1 cellular context compared by ENCODE assay signal in the genomic region with DNA sequence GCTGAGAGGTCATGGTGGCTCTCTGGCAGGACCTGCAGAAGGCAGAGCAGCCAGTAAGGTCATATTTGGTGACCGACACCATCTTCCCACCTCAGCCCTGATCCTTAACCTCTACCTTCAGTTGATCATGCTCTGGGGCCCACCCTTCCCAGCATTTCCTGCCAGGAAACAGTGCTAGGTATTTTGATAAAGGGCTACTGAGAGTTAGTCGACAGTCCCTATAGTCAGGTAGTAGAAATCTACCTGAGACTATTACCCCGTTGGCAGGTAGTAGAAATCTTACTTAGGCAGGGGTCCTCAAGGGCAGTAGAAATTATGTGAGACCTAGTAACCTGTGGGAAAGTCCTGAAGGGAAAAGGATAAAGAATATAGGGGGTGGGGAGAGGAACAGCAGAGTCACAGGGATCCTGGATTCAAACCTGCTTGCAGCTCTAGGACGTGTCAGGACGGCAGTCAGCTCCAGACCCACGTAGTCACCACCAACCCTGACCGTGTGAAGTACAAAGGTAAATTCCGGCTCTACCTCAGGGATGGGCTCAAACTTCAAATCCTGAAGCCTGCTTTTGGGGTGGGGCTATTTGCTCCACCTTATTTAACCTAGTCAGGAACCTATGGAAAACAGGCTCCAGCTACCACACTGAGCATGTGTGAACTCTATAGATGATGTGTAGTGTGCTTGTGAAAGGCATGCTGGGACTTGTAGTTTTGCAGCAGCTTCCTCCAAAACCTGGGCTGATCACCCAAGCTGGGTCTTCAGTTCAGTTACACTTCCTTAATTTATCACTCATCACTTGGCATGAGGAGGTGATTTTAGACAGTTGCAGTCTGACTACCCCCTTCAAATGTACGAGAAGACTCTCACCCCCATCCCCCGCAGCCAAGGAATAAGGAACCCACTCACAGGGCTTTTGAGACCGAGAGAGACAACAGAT.
A peak's percentile ranks its signal among the peaks of the same experiment; 100 is the strongest.
TF ChIP-seq lines count a peak whose summit lies in the region.

A gene with protein sequence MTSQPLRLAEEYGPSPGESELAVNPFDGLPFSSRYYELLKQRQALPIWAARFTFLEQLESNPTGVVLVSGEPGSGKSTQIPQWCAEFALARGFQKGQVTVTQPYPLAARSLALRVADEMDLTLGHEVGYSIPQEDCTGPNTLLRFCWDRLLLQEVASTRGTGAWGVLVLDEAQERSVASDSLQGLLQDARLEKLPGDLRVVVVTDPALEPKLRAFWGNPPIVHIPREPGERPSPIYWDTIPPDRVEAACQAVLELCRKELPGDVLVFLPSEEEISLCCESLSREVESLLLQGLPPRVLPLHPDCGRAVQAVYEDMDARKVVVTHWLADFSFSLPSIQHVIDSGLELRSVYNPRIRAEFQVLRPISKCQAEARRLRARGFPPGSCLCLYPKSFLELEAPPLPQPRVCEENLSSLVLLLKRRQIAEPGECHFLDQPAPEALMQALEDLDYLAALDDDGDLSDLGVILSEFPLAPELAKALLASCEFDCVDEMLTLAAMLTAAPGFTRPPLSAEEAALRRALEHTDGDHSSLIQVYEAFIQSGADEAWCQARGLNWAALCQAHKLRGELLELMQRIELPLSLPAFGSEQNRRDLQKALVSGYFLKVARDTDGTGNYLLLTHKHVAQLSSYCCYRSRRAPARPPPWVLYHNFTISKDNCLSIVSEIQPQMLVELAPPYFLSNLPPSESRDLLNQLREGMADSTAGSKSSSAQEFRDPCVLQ (minus strand): TSS at position 515 of the 932 bp plus-strand sequence. CDS start 502 bp downstream, at position 13.

TF ChIP-seq in HepG2, 621 proteins besides CTCF, POLR2A, EP300 and RAD21 (continued from another document and continues in another):
- TF ChIP-seq, protein P1, sequence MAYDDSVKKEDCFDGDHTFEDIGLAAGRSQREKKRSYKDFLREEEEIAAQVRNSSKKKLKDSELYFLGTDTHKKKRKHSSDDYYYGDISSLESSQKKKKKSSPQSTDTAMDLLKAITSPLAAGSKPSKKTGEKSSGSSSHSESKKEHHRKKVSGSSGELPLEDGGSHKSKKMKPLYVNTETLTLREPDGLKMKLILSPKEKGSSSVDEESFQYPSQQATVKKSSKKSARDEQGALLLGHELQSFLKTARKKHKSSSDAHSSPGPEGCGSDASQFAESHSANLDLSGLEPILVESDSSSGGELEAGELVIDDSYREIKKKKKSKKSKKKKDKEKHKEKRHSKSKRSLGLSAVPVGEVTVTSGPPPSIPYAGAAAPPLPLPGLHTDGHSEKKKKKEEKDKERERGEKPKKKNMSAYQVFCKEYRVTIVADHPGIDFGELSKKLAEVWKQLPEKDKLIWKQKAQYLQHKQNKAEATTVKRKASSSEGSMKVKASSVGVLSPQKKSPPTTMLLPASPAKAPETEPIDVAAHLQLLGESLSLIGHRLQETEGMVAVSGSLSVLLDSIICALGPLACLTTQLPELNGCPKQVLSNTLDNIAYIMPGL (CRISPR knock-in tag; IDR thresholded peaks at IDR 0.05; ENCODE audit: borderline replicate concordance in 1 of 2, low read depth in 1 of 2), result peak; percentile 24 to 52; a peak in 1 of 4 replicates
- peak; percentile 78; the same call in 1 of the 2 replicates for TF ChIP-seq RXRB (CRISPR knock-in tag; IDR thresholded peaks at IDR 0.05; ENCODE audit: borderline replicate concordance)
- 0 out of 2 replicates have a peak, but pooled peaks have one; percentile 41 for TF ChIP-seq BRD4 (CRISPR knock-in tag; IDR thresholded peaks at IDR 0.05)
- 0 out of 2 replicates have a peak, but pooled peaks have one; percentile 42 for TF ChIP-seq ISL2 (CRISPR knock-in tag; IDR thresholded peaks at IDR 0.05)
- peak; percentile 27; the same call in 1 of the 2 replicates for TF ChIP-seq ZNF263 (CRISPR knock-in tag; IDR thresholded peaks at IDR 0.05)
- peak; percentile 82 for TF ChIP-seq AFF4 (CRISPR knock-in tag; IDR thresholded peaks at IDR 0.05)
- peak; percentile 1; the same call in 1 of the 2 replicates for TF ChIP-seq ZBTB38 (CRISPR knock-in tag; IDR thresholded peaks at IDR 0.05)
- peak; percentile 45 for TF ChIP-seq ZNF687 (CRISPR knock-in tag; IDR thresholded peaks at IDR 0.05)
- 0 out of 2 replicates have a peak, but pooled peaks have one; percentile 40 for TF ChIP-seq ZNF205 (CRISPR knock-in tag; IDR thresholded peaks at IDR 0.05)
- peak; percentile 39; the same call in 1 of the 2 replicates for TF ChIP-seq BCL6 (CRISPR knock-in tag; IDR thresholded peaks at IDR 0.05)
- TF ChIP-seq, protein P2, sequence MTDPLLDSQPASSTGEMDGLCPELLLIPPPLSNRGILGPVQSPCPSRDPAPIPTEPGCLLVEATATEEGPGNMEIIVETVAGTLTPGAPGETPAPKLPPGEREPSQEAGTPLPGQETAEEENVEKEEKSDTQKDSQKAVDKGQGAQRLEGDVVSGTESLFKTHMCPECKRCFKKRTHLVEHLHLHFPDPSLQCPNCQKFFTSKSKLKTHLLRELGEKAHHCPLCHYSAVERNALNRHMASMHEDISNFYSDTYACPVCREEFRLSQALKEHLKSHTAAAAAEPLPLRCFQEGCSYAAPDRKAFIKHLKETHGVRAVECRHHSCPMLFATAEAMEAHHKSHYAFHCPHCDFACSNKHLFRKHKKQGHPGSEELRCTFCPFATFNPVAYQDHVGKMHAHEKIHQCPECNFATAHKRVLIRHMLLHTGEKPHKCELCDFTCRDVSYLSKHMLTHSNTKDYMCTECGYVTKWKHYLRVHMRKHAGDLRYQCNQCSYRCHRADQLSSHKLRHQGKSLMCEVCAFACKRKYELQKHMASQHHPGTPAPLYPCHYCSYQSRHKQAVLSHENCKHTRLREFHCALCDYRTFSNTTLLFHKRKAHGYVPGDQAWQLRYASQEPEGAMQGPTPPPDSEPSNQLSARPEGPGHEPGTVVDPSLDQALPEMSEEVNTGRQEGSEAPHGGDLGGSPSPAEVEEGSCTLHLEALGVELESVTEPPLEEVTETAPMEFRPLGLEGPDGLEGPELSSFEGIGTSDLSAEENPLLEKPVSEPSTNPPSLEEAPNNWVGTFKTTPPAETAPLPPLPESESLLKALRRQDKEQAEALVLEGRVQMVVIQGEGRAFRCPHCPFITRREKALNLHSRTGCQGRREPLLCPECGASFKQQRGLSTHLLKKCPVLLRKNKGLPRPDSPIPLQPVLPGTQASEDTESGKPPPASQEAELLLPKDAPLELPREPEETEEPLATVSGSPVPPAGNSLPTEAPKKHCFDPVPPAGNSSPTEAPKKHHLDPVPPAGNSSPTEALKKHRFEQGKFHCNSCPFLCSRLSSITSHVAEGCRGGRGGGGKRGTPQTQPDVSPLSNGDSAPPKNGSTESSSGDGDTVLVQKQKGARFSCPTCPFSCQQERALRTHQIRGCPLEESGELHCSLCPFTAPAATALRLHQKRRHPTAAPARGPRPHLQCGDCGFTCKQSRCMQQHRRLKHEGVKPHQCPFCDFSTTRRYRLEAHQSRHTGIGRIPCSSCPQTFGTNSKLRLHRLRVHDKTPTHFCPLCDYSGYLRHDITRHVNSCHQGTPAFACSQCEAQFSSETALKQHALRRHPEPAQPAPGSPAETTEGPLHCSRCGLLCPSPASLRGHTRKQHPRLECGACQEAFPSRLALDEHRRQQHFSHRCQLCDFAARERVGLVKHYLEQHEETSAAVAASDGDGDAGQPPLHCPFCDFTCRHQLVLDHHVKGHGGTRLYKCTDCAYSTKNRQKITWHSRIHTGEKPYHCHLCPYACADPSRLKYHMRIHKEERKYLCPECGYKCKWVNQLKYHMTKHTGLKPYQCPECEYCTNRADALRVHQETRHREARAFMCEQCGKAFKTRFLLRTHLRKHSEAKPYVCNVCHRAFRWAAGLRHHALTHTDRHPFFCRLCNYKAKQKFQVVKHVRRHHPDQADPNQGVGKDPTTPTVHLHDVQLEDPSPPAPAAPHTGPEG (CRISPR knock-in tag; IDR thresholded peaks at IDR 0.05), result no peak
- peak; percentile 65; the same call in 1 of the 2 replicates for TF ChIP-seq SSRP1 (CRISPR knock-in tag; IDR thresholded peaks at IDR 0.05)
- no peak for TF ChIP-seq BORCS8-MEF2B (CRISPR knock-in tag; IDR thresholded peaks at IDR 0.05)
- TF ChIP-seq TBL1XR1 (IDR thresholded peaks at IDR 0.05; ENCODE audit: borderline replicate concordance, low read length, partially characterized antibody), result peak; percentile 74
- TF ChIP-seq, protein P3, sequence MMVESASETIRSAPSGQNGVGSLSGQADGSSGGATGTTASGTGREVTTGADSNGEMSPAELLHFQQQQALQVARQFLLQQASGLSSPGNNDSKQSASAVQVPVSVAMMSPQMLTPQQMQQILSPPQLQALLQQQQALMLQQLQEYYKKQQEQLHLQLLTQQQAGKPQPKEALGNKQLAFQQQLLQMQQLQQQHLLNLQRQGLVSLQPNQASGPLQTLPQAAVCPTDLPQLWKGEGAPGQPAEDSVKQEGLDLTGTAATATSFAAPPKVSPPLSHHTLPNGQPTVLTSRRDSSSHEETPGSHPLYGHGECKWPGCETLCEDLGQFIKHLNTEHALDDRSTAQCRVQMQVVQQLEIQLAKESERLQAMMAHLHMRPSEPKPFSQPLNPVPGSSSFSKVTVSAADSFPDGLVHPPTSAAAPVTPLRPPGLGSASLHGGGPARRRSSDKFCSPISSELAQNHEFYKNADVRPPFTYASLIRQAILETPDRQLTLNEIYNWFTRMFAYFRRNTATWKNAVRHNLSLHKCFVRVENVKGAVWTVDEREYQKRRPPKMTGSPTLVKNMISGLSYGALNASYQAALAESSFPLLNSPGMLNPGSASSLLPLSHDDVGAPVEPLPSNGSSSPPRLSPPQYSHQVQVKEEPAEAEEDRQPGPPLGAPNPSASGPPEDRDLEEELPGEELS (CRISPR knock-in tag; IDR thresholded peaks at IDR 0.05), result peak; percentile 36; the same call in 1 of the 2 replicates
- TF ChIP-seq PHB2 (IDR thresholded peaks at IDR 0.05; ENCODE audit: partially characterized antibody), result no peak
- TF ChIP-seq HMG20B (CRISPR knock-in tag; conservative IDR thresholded peaks at IDR 0.05), result 0 out of 2 replicates have a peak, but pooled peaks have one; percentile 10
- no peak for TF ChIP-seq ZNF17 (CRISPR knock-in tag; IDR thresholded peaks at IDR 0.05)
- no peak for TF ChIP-seq ZNF101 (CRISPR knock-in tag; IDR thresholded peaks at IDR 0.05; ENCODE audit: borderline replicate concordance, low read depth)
- TF ChIP-seq GATAD2A (CRISPR knock-in tag; IDR thresholded peaks at IDR 0.05), result peak; percentile 62
- no peak for TF ChIP-seq PLRG1 (conservative IDR thresholded peaks at IDR 0.05)
- TF ChIP-seq TAF15 (IDR thresholded peaks at IDR 0.05; ENCODE audit: low read depth, low read length, poor library complexity, severe bottlenecking), result no peak
- TF ChIP-seq RNF219 (CRISPR knock-in tag; IDR thresholded peaks at IDR 0.05), result no peak
- peak; percentile 83 for TF ChIP-seq MAX (IDR thresholded peaks at IDR 0.05)
